Comparison of ENCODE assay signal across 23 cellular contexts in genomic region chr19:2429917-2430570, GRCh38. TPM values are rescaled to one million over a fixed set of nuclear protein-coding genes. Genes with fewer than 3 reads are reported as not detected.
DNase-seq lines count a peak whose midpoint lies in the region; ATAC-seq and TF ChIP-seq lines count a peak whose summit lies in the region.
"Had no signal": no experiment of that assay in that cellular context is flagged by ENCODE, and none has a peak within 500 bp of the region (broad histone marks: within the 10 kb centered on the region; RNA-seq: fewer than 3 reads in every experiment).

No MANE protein-coding gene starts in this region.

- DNase-seq in BE2C (peak; percentile 33), WTC11 (ENCODE audit: low spot score) (no peak), neural progenitor cell (ENCODE audit: low spot score) (no peak), omental fat pad (ENCODE audit: low spot score) (no peak), HK-2 (ENCODE audit: unreplicated experiment) (no peak)
- no peak for DNase-seq in CD8-positive, alpha-beta memory T cell
- DNase-seq: activated B cell treated with CpG ODN at 0.5 μM for 24 hours; activated CD4-positive, alpha-beta T cell treated with anti-CD3 and anti-CD28 coated beads, Interleukin-2, amount 50 U/mL, for 48 hours; activated naive CD4-positive, alpha-beta T cell; activated T-cell treated with anti-CD3 and anti-CD28 coated beads, Interleukin-2, amount 50 U/mL, for 1 hour; amygdala; DND-41; mammary epithelial cell; MG63; NCI-H1417; NCI-H524; Peyer's patch; stimulated activated CD4-positive, alpha-beta T cell treated with anti-CD3 and anti-CD28 coated beads, Interleukin-1b, Interleukin-23, amount 100 ng/mL, for 48 hours had no signal

- no peak overlapping the region for H3K4me2 ChIP-seq in neural progenitor cell

- H3K9me3 Mint-ChIP-seq in CD8-positive, alpha-beta memory T cell = peaks cover 0 to 2% (median 0%) of the 10 kb centered on the region in 5 donors
- no peaks in the 10 kb centered on the region for H3K9me3 Mint-ChIP-seq in WTC11
- H3K9me3 Mint-ChIP-seq in neural progenitor cell = no peaks in the 10 kb centered on the region
- H3K9me3 Mint-ChIP-seq: activated B cell treated with CpG ODN at 0.5 μM for 24 hours; stimulated activated memory B cell treated with anti-CD40 and anti-IgM and Interleukin-4, amounts not matched to agents 10 μg/mL and 1 μg/mL and 100 μg/mL, for 72 hours had no signal

- TF ChIP-seq CTCF in BE2C (IDR thresholded peaks at IDR 0.05; ENCODE audit: low read depth, low read length) (no peak), WTC11 (IDR thresholded peaks at IDR 0.05) (no peak), neural progenitor cell (IDR thresholded peaks at IDR 0.05) (no peak), omental fat pad (IDR thresholded peaks at IDR 0.05) (no peak)

- H3K27me3 ChIP-seq in BE2C (no peaks in the 10 kb centered on the region), neural progenitor cell (no peaks in the 10 kb centered on the region)
- no peaks in the 10 kb centered on the region for H3K27me3 ChIP-seq in CD8-positive, alpha-beta memory T cell (ENCODE audit: insufficient read depth, low read length, poor library complexity, severe bottlenecking)
- H3K27me3 ChIP-seq: MG63, Peyer's patch had no signal

- H3K27me3 Mint-ChIP-seq in CD8-positive, alpha-beta memory T cell = peaks cover 0 to 3% of the 10 kb centered on the region in 2 donors
- H3K27me3 Mint-ChIP-seq in WTC11 (ENCODE audit: low read depth) (no peaks in the 10 kb centered on the region), neural progenitor cell (ENCODE audit: insufficient read depth, low read depth) (peaks cover 21% of the 10 kb centered on the region)
- H3K27me3 Mint-ChIP-seq: activated B cell treated with CpG ODN at 0.5 μM for 24 hours; stimulated activated memory B cell treated with anti-CD40 and anti-IgM and Interleukin-4, amounts not matched to agents 10 μg/mL and 1 μg/mL and 100 μg/mL, for 72 hours had no signal

- peaks cover 21% of the 10 kb centered on the region for H4K20me1 ChIP-seq in neural progenitor cell (ENCODE audit: low read depth)

- no peak overlapping the region for H3K9ac ChIP-seq in neural progenitor cell
- H3K9ac ChIP-seq: parathyroid adenoma had no signal

- peaks cover 0 to 32% (median 2%) of the 10 kb centered on the region in 3 donors for H3K36me3 Mint-ChIP-seq in CD8-positive, alpha-beta memory T cell
- H3K36me3 Mint-ChIP-seq in WTC11 = peaks cover 12% of the 10 kb centered on the region
- H3K36me3 Mint-ChIP-seq in neural progenitor cell = peaks cover 4% of the 10 kb centered on the region

- H3K27ac Mint-ChIP-seq in CD8-positive, alpha-beta memory T cell = peak overlapping the region in 5 of 8 donors; percentile 7 to 82 (median 68)
- H3K27ac Mint-ChIP-seq in WTC11 (peak overlapping the region; percentile 95), neural progenitor cell (no peak overlapping the region)
- H3K27ac Mint-ChIP-seq: activated B cell treated with CpG ODN at 0.5 μM for 24 hours; stimulated activated memory B cell treated with anti-CD40 and anti-IgM and Interleukin-4, amounts not matched to agents 10 μg/mL and 1 μg/mL and 100 μg/mL, for 72 hours had no signal

- H3K4me1 ChIP-seq in BE2C = peaks cover 6% of the 10 kb centered on the region
- peaks cover 19% of the 10 kb centered on the region for H3K4me1 ChIP-seq in CD8-positive, alpha-beta memory T cell (ENCODE audit: insufficient read depth, low read length)
- H3K4me1 ChIP-seq in neural progenitor cell = peaks cover 18% of the 10 kb centered on the region

- peaks cover 10 to 19% (median 13%) of the 10 kb centered on the region in 3 donors for H3K4me1 Mint-ChIP-seq in CD8-positive, alpha-beta memory T cell
- peaks cover 27% of the 10 kb centered on the region for H3K4me1 Mint-ChIP-seq in WTC11
- H3K4me1 Mint-ChIP-seq in neural progenitor cell = peaks cover 11% of the 10 kb centered on the region

- H3K79me2 ChIP-seq in neural progenitor cell (ENCODE audit: low read depth) = peaks cover 17% of the 10 kb centered on the region

- POLR2A ChIA-PET in CD8-positive, alpha-beta memory T cell (lab: Charles Lee) = no interaction called here
- POLR2A ChIA-PET in WTC11 (lab: Charles Lee) = interaction anchor here (1.0 kb wide), 1 partner anchor 12 kb away, joined by 5 read pairs; no protein-coding TSS in a partner anchor

- H2AFZ ChIP-seq in neural progenitor cell (replicated peaks) = no peak overlapping the region
- H2AFZ ChIP-seq: parathyroid adenoma had no signal

- H3K4me3 Mint-ChIP-seq in CD8-positive, alpha-beta memory T cell = peak overlapping the region in 3 of 7 donors; percentile 3 to 51 (median 27)
- H3K4me3 Mint-ChIP-seq in WTC11 (no peak overlapping the region), neural progenitor cell (peak overlapping the region; percentile 33)
- H3K4me3 Mint-ChIP-seq: activated B cell treated with CpG ODN at 0.5 μM for 24 hours; stimulated activated memory B cell treated with anti-CD40 and anti-IgM and Interleukin-4, amounts not matched to agents 10 μg/mL and 1 μg/mL and 100 μg/mL, for 72 hours had no signal

- peaks cover 46% of the 10 kb centered on the region for H3F3A ChIP-seq in neural progenitor cell (ENCODE audit: low read depth)

- H3K4me3 ChIP-seq in BE2C (ENCODE audit: low read depth, low read length) (peak overlapping the region; percentile 88; the same call in 1 of the 2 replicates), neural progenitor cell (no peak overlapping the region)
- H3K4me3 ChIP-seq in CD8-positive, alpha-beta memory T cell (ENCODE audit: low read length) = no peak overlapping the region
- H3K4me3 ChIP-seq: MG63, Peyer's patch, thoracic aorta had no signal

- CTCF ChIA-PET in CD8-positive, alpha-beta memory T cell (lab: Charles Lee) = interaction anchor here (1.0 kb wide), 1 partner anchor 9 kb away, joined by 3 read pairs; no protein-coding TSS in a partner anchor
- CTCF ChIA-PET in WTC11 (lab: Charles Lee) = interaction anchor here (3.0 kb wide), 1 partner anchor 181 kb away, joined by 19 read pairs; no protein-coding TSS in a partner anchor

- peaks cover 50% of the 10 kb centered on the region for H3K36me3 ChIP-seq in BE2C
- no peaks in the 10 kb centered on the region for H3K36me3 ChIP-seq in CD8-positive, alpha-beta memory T cell (ENCODE audit: insufficient read depth, low read length)
- no peaks in the 10 kb centered on the region for H3K36me3 ChIP-seq in neural progenitor cell

- H3K27ac ChIP-seq in CD8-positive, alpha-beta memory T cell (ENCODE audit: low read depth, low read length) = no peak overlapping the region
- H3K27ac ChIP-seq in neural progenitor cell = no peak overlapping the region
- H3K27ac ChIP-seq: parathyroid adenoma, Peyer's patch, thoracic aorta had no signal

- H3K9me3 ChIP-seq in BE2C (no peaks in the 10 kb centered on the region), neural progenitor cell (ENCODE audit: low read depth) (no peaks in the 10 kb centered on the region)
- no peaks in the 10 kb centered on the region for H3K9me3 ChIP-seq in CD8-positive, alpha-beta memory T cell (ENCODE audit: low read length)
- H3K9me3 ChIP-seq: MG63, Peyer's patch, thoracic aorta had no signal

- ATAC-seq in WTC11 (no peak), GM21360 (IDR thresholded peaks at IDR 0.05; ENCODE audit: unreplicated experiment) (no peak), omental fat pad (ENCODE audit: low FRiP score) (no peak), HG02852 (IDR thresholded peaks at IDR 0.05; ENCODE audit: unreplicated experiment) (no peak)
- ATAC-seq: stimulated activated memory B cell treated with anti-CD40 and anti-IgM and Interleukin-4, amounts not matched to agents 10 μg/mL and 1 μg/mL and 100 μg/mL, for 72 hours had no signal

TF ChIP-seq in WTC11, 78 proteins besides CTCF, POLR2A, EP300 and RAD21 (continues in another document):
- TF ChIP-seq CDX4 (CRISPR knock-in tag; IDR thresholded peaks at IDR 0.05; ENCODE audit: borderline replicate concordance) = no peak
- no peak for TF ChIP-seq SOX15 (CRISPR knock-in tag; IDR thresholded peaks at IDR 0.05)
- no peak for TF ChIP-seq ZNF423 (CRISPR knock-in tag; IDR thresholded peaks at IDR 0.05)
- TF ChIP-seq, protein P1, sequence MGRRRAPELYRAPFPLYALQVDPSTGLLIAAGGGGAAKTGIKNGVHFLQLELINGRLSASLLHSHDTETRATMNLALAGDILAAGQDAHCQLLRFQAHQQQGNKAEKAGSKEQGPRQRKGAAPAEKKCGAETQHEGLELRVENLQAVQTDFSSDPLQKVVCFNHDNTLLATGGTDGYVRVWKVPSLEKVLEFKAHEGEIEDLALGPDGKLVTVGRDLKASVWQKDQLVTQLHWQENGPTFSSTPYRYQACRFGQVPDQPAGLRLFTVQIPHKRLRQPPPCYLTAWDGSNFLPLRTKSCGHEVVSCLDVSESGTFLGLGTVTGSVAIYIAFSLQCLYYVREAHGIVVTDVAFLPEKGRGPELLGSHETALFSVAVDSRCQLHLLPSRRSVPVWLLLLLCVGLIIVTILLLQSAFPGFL (CRISPR knock-in tag; IDR thresholded peaks at IDR 0.05; ENCODE audit: borderline replicate concordance) = no peak
- no peak for TF ChIP-seq KAT7 (CRISPR knock-in tag; IDR thresholded peaks at IDR 0.05; ENCODE audit: borderline replicate concordance)
- no peak for TF ChIP-seq ELF4 (CRISPR knock-in tag; IDR thresholded peaks at IDR 0.05; ENCODE audit: low read depth)

RNA-seq across cellular contexts. Expression of gene TIMM13, which starts 2.7 kb away (rescaled TPM):
- 1,450 TPM for polyA plus RNA-seq in BE2C (2012; ENCODE audit: insufficient read depth, insufficient read length, low read depth)
- 100 to 1,000 TPM; 154 to 169 TPM for total RNA-seq in CD8-positive, alpha-beta memory T cell
- polyA plus RNA-seq in CD8-positive, alpha-beta memory T cell = 71.0 TPM
- 296 to 342 TPM (median 309 TPM) in 3 replicates for total RNA-seq in WTC11 (2021)
- 22.3 and 37.9 TPM in 2 replicates for total RNA-seq in neural progenitor cell (ENCODE audit: low replicate concordance)
- 10 to 100 TPM; 28.8 to 43.6 (median 41.1) TPM for total RNA-seq in omental fat pad

RNA-seq across cellular contexts. Expression of gene LMNB2, which starts 26.7 kb away (rescaled TPM):
- polyA plus RNA-seq in BE2C (2012; ENCODE audit: insufficient read depth, insufficient read length, low read depth) = 111 TPM
- 100 to 1,000 TPM; 110 to 116 TPM for total RNA-seq in CD8-positive, alpha-beta memory T cell
- polyA plus RNA-seq in CD8-positive, alpha-beta memory T cell = 13.1 TPM
- total RNA-seq in WTC11 (2021) (204 to 216 TPM (median 212 TPM) in 3 replicates), neural progenitor cell (ENCODE audit: low replicate concordance) (78.0 and 246 TPM in 2 replicates), omental fat pad (10 to 100 TPM; 14.1 to 37.5 (median 23.0) TPM)

RNA-seq across cellular contexts. Expression of gene GADD45B, which starts 45.9 kb away (rescaled TPM):
- 18.1 TPM for polyA plus RNA-seq in BE2C (2012; ENCODE audit: insufficient read depth, insufficient read length, low read depth)
- 10 to 100 TPM; 51.1 to 53.7 TPM for total RNA-seq in CD8-positive, alpha-beta memory T cell
- polyA plus RNA-seq in CD8-positive, alpha-beta memory T cell = 90.7 TPM
- total RNA-seq in WTC11 (2021) (17.9 to 27.5 TPM (median 23.2 TPM) in 3 replicates), neural progenitor cell (ENCODE audit: low replicate concordance) (3.9 and 6.2 TPM in 2 replicates), omental fat pad (100 to 1,000 TPM; 120 to 726 (median 425) TPM)
